In the genomic region with DNA sequence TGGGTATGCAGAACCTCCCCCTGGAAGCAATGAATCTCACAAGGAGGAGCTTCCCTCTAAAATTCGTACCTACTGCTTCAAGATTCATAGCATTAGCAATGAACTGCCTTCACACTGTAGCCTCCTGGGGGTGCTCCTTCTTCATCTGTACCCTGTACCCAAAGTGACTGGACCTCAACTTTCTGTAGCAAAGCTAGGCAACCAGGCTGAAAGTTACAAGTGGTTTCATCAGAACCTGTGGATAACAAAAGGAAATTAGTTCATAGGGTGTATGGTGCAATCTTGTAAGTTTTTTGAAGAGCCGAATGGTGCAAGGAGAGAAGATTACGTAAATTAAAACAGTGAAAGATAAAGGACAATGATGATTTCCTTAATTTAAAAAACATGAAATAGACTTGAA, we compare ENCODE assay signal across 25 cellular contexts.
DNase-seq lines count a peak whose midpoint lies in the region; ATAC-seq and TF ChIP-seq lines count a peak whose summit lies in the region.
"Had no signal": no experiment of that assay in that cellular context is flagged by ENCODE, and none has a peak within 500 bp of the region (broad histone marks: within the 10 kb centered on the region; RNA-seq: fewer than 3 reads in every experiment).

No MANE protein-coding gene starts in this region.

- no peak overlapping the region for H4K12ac ChIP-seq in trophoblast cell (ENCODE audit: low read depth, low read length)

- H3K4me3 ChIP-seq in cardiac muscle cell, result no peak overlapping the region
- no peak overlapping the region for H3K4me3 ChIP-seq in right cardiac atrium (ENCODE audit: low read length)
- H3K4me3 ChIP-seq in epithelial cell of esophagus (ENCODE audit: low read length), result no peak overlapping the region
- no peak overlapping the region for H3K4me3 ChIP-seq in trophoblast cell (ENCODE audit: low read depth, low read length)
- H3K4me3 ChIP-seq: Peyer's patch, SJSA1, upper lobe of left lung had no signal

- H2BK12ac ChIP-seq in trophoblast cell (ENCODE audit: low read length), result peak overlapping the region; percentile 84

- no peak overlapping the region for H4K8ac ChIP-seq in trophoblast cell (ENCODE audit: low read depth, low read length)

- H4K91ac ChIP-seq in trophoblast cell (ENCODE audit: low read depth, low read length), result peak overlapping the region; percentile 55

- H3K9ac ChIP-seq in trophoblast cell (ENCODE audit: low read length), result no peak overlapping the region

- DNase-seq in cardiac muscle cell (ENCODE audit: low read depth in 1 of 2, low spot score in 1 of 2) (peak in 1 of 2 donors; percentile 83), right cardiac atrium (no peak), SIG-M5 (lab: John Stamatoyannopoulos, UW) (peak; percentile 82), epithelial cell of esophagus (ENCODE audit: low read depth) (no peak), trophoblast cell (no peak), NCI-H2029 treated with DMSO at 0.1 percent for 48 hours (lab: John Stamatoyannopoulos, UW) (no peak)
- DNase-seq: activated CD4-positive, alpha-beta T cell treated with anti-CD3 and anti-CD28 coated beads for 48 hours; activated naive CD8-positive, alpha-beta T cell treated with anti-CD3 and anti-CD28 coated beads for 36 hours; COR-L47; DND-41; foreskin melanocyte; H7; KBM-7; midbrain; NCI-H187; NCI-H2227 treated with DMSO at 0.1 percent for 48 hours; NCI-H82; Peyer's patch; posterior cingulate gyrus; upper lobe of left lung had no signal

- H3K27ac ChIP-seq in cardiac muscle cell (no peak overlapping the region), right cardiac atrium (ENCODE audit: low read length) (no peak overlapping the region), trophoblast cell (ENCODE audit: low read depth, low read length) (no peak overlapping the region)
- H3K27ac ChIP-seq: Peyer's patch, SJSA1, upper lobe of left lung had no signal

- ATAC-seq in right cardiac atrium, result no peak
- no peak for ATAC-seq in HG02610 (IDR thresholded peaks at IDR 0.05; ENCODE audit: unreplicated experiment)
- ATAC-seq in GM21360 (IDR thresholded peaks at IDR 0.05; ENCODE audit: unreplicated experiment), result no peak
- ATAC-seq: activated T-helper 17 cell treated with anti-CD3 and anti-CD28 coated beads, Interleukin-2, amount 50 U/mL, for 72 hours; left lobe of liver had no signal

- H3K27me3 ChIP-seq in cardiac muscle cell (no peaks in the 10 kb centered on the region), right cardiac atrium (ENCODE audit: control insufficient read depth, insufficient read depth) (no peaks in the 10 kb centered on the region), trophoblast cell (ENCODE audit: insufficient read depth, low read length) (no peaks in the 10 kb centered on the region)
- H3K27me3 ChIP-seq: Peyer's patch, SJSA1, upper lobe of left lung had no signal

- H3K4ac ChIP-seq in trophoblast cell (ENCODE audit: low read depth, low read length), result no peak overlapping the region

- H3K4me2 ChIP-seq in trophoblast cell (ENCODE audit: low read length), result no peak overlapping the region

- H2BK120ac ChIP-seq in trophoblast cell (ENCODE audit: insufficient read depth, low read length, poor library complexity), result no peak overlapping the region

- no peak overlapping the region for H2BK5ac ChIP-seq in trophoblast cell (ENCODE audit: low read depth, low read length, poor library complexity)

- H3K4me1 ChIP-seq in cardiac muscle cell (ENCODE audit: low read depth) (no peaks in the 10 kb centered on the region), right cardiac atrium (ENCODE audit: control insufficient read depth, insufficient read depth, low read length) (no peaks in the 10 kb centered on the region), trophoblast cell (ENCODE audit: control insufficient read depth in 1 of 2, insufficient read depth in 2 of 2, low read length in 2 of 2) (no peaks in the 10 kb centered on the region)
- H3K4me1 ChIP-seq: Peyer's patch, SJSA1, upper lobe of left lung had no signal

- H3K9me3 ChIP-seq in cardiac muscle cell (ENCODE audit: low read depth) (no peaks in the 10 kb centered on the region), right cardiac atrium (ENCODE audit: control insufficient read depth, low read length) (no peaks in the 10 kb centered on the region), trophoblast cell (ENCODE audit: insufficient read depth, low read depth, low read length) (peaks cover 2% of the 10 kb centered on the region)
- H3K9me3 ChIP-seq: Peyer's patch, SJSA1, upper lobe of left lung had no signal

- intact Hi-C loops in right cardiac atrium (cut with DNase I), result no loop called here

- WGBS in right cardiac atrium, result 76% methylated on average over 3 of the region's 3 CpGs
- WGBS in trophoblast cell (ENCODE audit: extremely low coverage, insufficient coverage, insufficient read length), result no CpG with 5 or more reads among the region's 3 CpGs

- no peak overlapping the region for H2AFZ ChIP-seq in trophoblast cell (ENCODE audit: insufficient read depth, low read length, poor library complexity)

- no peak overlapping the region for H3K18ac ChIP-seq in trophoblast cell (ENCODE audit: low read length)

- no peak overlapping the region for H2AK5ac ChIP-seq in trophoblast cell (ENCODE audit: low read length)

- TF ChIP-seq CTCF in cardiac muscle cell (IDR thresholded peaks at IDR 0.05; ENCODE audit: low read depth, low read length) (peak; percentile 39), epithelial cell of esophagus (IDR thresholded peaks at IDR 0.05; ENCODE audit: insufficient read depth, low read depth, low read length, missing control alignments) (peak; percentile 3)

- H3K36me3 ChIP-seq in cardiac muscle cell, result no peaks in the 10 kb centered on the region
- H3K36me3 ChIP-seq in trophoblast cell (ENCODE audit: control insufficient read depth in 1 of 2, insufficient read depth in 2 of 2, low read length in 2 of 2), result no peaks in the 10 kb centered on the region
- H3K36me3 ChIP-seq: Peyer's patch, SJSA1, upper lobe of left lung had no signal

- no peak overlapping the region for H3K14ac ChIP-seq in trophoblast cell (ENCODE audit: low read length)

- H3K79me1 ChIP-seq in trophoblast cell (ENCODE audit: low read length), result peaks cover 4% of the 10 kb centered on the region

- no peaks in the 10 kb centered on the region for H3K79me2 ChIP-seq in trophoblast cell (ENCODE audit: control insufficient read depth, insufficient read depth, low read length, poor library complexity)

- H3K23ac ChIP-seq in trophoblast cell (ENCODE audit: low read length), result no peak overlapping the region
